1 cellular context compared by ENCODE assay signal in genomic region chr13:20711301-20712044, GRCh38.
TF ChIP-seq lines count a peak whose summit lies in the region.

No MANE protein-coding gene starts in this region.

TF ChIP-seq in GM23338, 12 proteins besides CTCF, POLR2A, EP300 and RAD21 (continued from another document):
- no peak for TF ChIP-seq ZNF462 (CRISPR knock-in tag; IDR thresholded peaks at IDR 0.05)
- TF ChIP-seq REST (IDR thresholded peaks at IDR 0.05; ENCODE audit: unreplicated experiment) = no peak
- TF ChIP-seq STAT1 (IDR thresholded peaks at IDR 0.05; ENCODE audit: unreplicated experiment) = no peak
- no peak for TF ChIP-seq JUNB (IDR thresholded peaks at IDR 0.05; ENCODE audit: unreplicated experiment)
- TF ChIP-seq CREB1 (CRISPR knock-in tag; IDR thresholded peaks at IDR 0.05; ENCODE audit: low read depth) = no peak
- TF ChIP-seq NANOG (IDR thresholded peaks at IDR 0.05; ENCODE audit: borderline replicate concordance) = no peak
- no peak for TF ChIP-seq ZNF114 (CRISPR knock-in tag; IDR thresholded peaks at IDR 0.05)
- TF ChIP-seq POLR2AphosphoS5 (IDR thresholded peaks at IDR 0.05; ENCODE audit: low read depth) = no peak
- no peak for TF ChIP-seq EZH2phosphoT487 (IDR thresholded peaks at IDR 0.05; ENCODE audit: unreplicated experiment)
